Comparison of ENCODE assay signal across 17 cellular contexts in genomic region chr17:44926841-44927525, GRCh38. TPM values are rescaled to one million over a fixed set of nuclear protein-coding genes. Genes with fewer than 3 reads are reported as not detected.
"Had no signal": no experiment of that assay in that cellular context is flagged by ENCODE, and none has a peak within 500 bp of the region (broad histone marks: within the 10 kb centered on the region; RNA-seq: fewer than 3 reads in every experiment).

No MANE protein-coding gene starts in this region.

- H3K4me3 ChIP-seq: colonic mucosa, esophagus muscularis mucosa, psoas muscle, sigmoid colon, thyroid gland, uterus had no signal

- DNase-seq: activated CD4-positive, alpha-beta T cell treated with anti-CD3 and anti-CD28 coated beads, Interleukin-2, amount 50 U/mL, for 48 hours; activated T-cell treated with anti-CD3 and anti-CD28 coated beads, Interleukin-2, amount 50 U/mL, for 1 hour; amniotic stem cell; caudate nucleus; colonic mucosa; hippocampal formation; psoas muscle; stimulated activated naive B cell treated with anti-CD40 and anti-IgM and Interleukin-4, amounts not matched to agents 10 μg/mL and 1 μg/mL and 100 μg/mL, for 72 hours; SW 1271; thyroid gland; uterus had no signal

- ATAC-seq: psoas muscle; stimulated activated naive B cell treated with anti-CD40 and anti-IgM and Interleukin-4, amounts not matched to agents 10 μg/mL and 1 μg/mL and 100 μg/mL, for 72 hours had no signal

- H3K36me3 ChIP-seq: colonic mucosa, esophagus muscularis mucosa, sigmoid colon, thyroid gland, uterus had no signal

- H3K4me1 Mint-ChIP-seq: stimulated activated naive B cell treated with anti-CD40 and anti-IgM and Interleukin-4, amounts not matched to agents 10 μg/mL and 1 μg/mL and 100 μg/mL, for 72 hours had no signal

- H3K27ac Mint-ChIP-seq: activated naive CD8-positive, alpha-beta T cell; stimulated activated naive B cell treated with anti-CD40 and anti-IgM and Interleukin-4, amounts not matched to agents 10 μg/mL and 1 μg/mL and 100 μg/mL, for 72 hours; T-helper 2 cell treated with Interferon-gamma antibody and Interleukin-4, amounts not matched to agents 5 μg/mL and 100 μg/mL, for 36 hours had no signal

- H3K27me3 Mint-ChIP-seq: activated naive CD8-positive, alpha-beta T cell had no signal

- H3K4me3 Mint-ChIP-seq: activated naive CD8-positive, alpha-beta T cell; stimulated activated naive B cell treated with anti-CD40 and anti-IgM and Interleukin-4, amounts not matched to agents 10 μg/mL and 1 μg/mL and 100 μg/mL, for 72 hours; T-helper 2 cell treated with Interferon-gamma antibody and Interleukin-4, amounts not matched to agents 5 μg/mL and 100 μg/mL, for 36 hours had no signal

- H3K4me1 ChIP-seq: colonic mucosa, sigmoid colon, thyroid gland, uterus had no signal

- H3K9me3 ChIP-seq: colonic mucosa, esophagus muscularis mucosa, psoas muscle, sigmoid colon, thyroid gland, uterus had no signal

- H3K36me3 Mint-ChIP-seq: activated naive CD8-positive, alpha-beta T cell; stimulated activated naive B cell treated with anti-CD40 and anti-IgM and Interleukin-4, amounts not matched to agents 10 μg/mL and 1 μg/mL and 100 μg/mL, for 72 hours had no signal

- H3K27me3 ChIP-seq: colonic mucosa, esophagus muscularis mucosa, sigmoid colon, thyroid gland, uterus had no signal

- FAIRE-seq: keratinocyte had no signal

- H3K9me3 Mint-ChIP-seq: stimulated activated naive B cell treated with anti-CD40 and anti-IgM and Interleukin-4, amounts not matched to agents 10 μg/mL and 1 μg/mL and 100 μg/mL, for 72 hours; T-helper 2 cell treated with Interferon-gamma antibody and Interleukin-4, amounts not matched to agents 5 μg/mL and 100 μg/mL, for 36 hours had no signal

- H3K27ac ChIP-seq: colonic mucosa, esophagus muscularis mucosa, psoas muscle, sigmoid colon, thyroid gland, uterus had no signal

RNA-seq across cellular contexts. Expression of gene GFAP, which starts 11.7 kb away (rescaled TPM):
- total RNA-seq: sigmoid colon had no signal
- polyA plus RNA-seq: neural cell had no signal

RNA-seq across cellular contexts. Expression of gene C1QL1, which starts 41.1 kb away (rescaled TPM):
- total RNA-seq: psoas muscle had no signal
